ENCODE assay signal across 20 cellular contexts in the genomic region with DNA sequence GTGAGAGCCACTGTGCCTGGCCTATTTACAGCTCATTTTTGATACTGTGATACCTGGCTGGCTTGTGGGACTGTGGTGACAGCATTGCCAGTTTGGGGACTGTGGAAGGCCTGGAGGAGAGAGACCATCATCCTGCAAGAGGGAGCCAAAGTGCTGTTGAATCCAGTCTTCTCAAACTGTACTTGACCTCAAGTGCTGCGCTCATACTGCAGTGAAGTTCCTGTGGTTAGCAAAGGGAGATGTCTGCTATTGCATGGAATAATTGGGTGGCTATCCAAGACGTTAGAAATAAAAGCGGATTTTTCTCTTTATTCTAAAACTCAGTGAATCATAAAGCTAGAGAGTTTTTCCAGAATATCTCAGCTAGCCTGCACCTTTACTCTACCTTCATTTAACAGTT.
DNase-seq lines count a peak whose midpoint lies in the region; ATAC-seq, FAIRE-seq and TF ChIP-seq lines count a peak whose summit lies in the region.
"Had no signal": no experiment of that assay in that cellular context is flagged by ENCODE, and none has a peak within 500 bp of the region (broad histone marks: within the 10 kb centered on the region; RNA-seq: fewer than 3 reads in every experiment).

No MANE protein-coding gene starts in this region.

- H3K4me1 ChIP-seq in cardiac muscle cell (ENCODE audit: low read depth) (peaks cover 10% of the 10 kb centered on the region), suprapubic skin (peaks cover 31% of the 10 kb centered on the region), small intestine (ENCODE audit: control insufficient read depth in 2 of 2, insufficient read depth in 1 of 2, low read depth in 1 of 2, low read length in 1 of 2) (peaks cover 3 to 12% of the 10 kb centered on the region in 2 donors), gastroesophageal sphincter (peaks cover 0 to 20% (median 14%) of the 10 kb centered on the region in 3 donors)

- no peak for ATAC-seq in Right ventricle myocardium inferior
- no peak for ATAC-seq in GM21619 (IDR thresholded peaks at IDR 0.05; ENCODE audit: unreplicated experiment)
- ATAC-seq in gastroesophageal sphincter: no peak
- ATAC-seq: foreskin keratinocyte, SK-N-SH treated with all-trans-retinoic acid at 6 μM for 48 hours had no signal

- TF ChIP-seq EP300 in suprapubic skin (IDR thresholded peaks at IDR 0.05) (no peak), gastroesophageal sphincter (IDR thresholded peaks at IDR 0.05) (no peak)

- TF ChIP-seq CTCF in cardiac muscle cell (IDR thresholded peaks at IDR 0.05; ENCODE audit: low read depth, low read length): no peak
- no peak for TF ChIP-seq CTCF in suprapubic skin (IDR thresholded peaks at IDR 0.05)
- TF ChIP-seq CTCF in gastroesophageal sphincter (IDR thresholded peaks at IDR 0.05): no peak

- TF ChIP-seq POLR2A in suprapubic skin (IDR thresholded peaks at IDR 0.05) (no peak), gastroesophageal sphincter (IDR thresholded peaks at IDR 0.05) (no peak)

- DNase-seq in cardiac muscle cell (ENCODE audit: low read depth in 1 of 2, low spot score in 1 of 2): peak; percentile 13 to 20
- DNase-seq in Right ventricle myocardium inferior (ENCODE audit: missing footprints): no peak
- DNase-seq in LHCN-M2 (ENCODE audit: low read depth): peak; percentile 18
- peak; percentile 39 for DNase-seq in hepatic stellate cell (ENCODE audit: low spot score)
- DNase-seq in suprapubic skin (ENCODE audit: low spot score in 2 of 2): no peak
- no peak for DNase-seq in small intestine
- DNase-seq: activated naive CD4-positive, alpha-beta T cell treated with anti-CD3 and anti-CD28 coated beads, Interleukin-2, amount 50 U/mL, for 16 hours; aorta; effector CD4-positive, alpha-beta T cell; foreskin keratinocyte; hypothalamus; Karpas-422; NCI-H69 had no signal

- H3K4me3 ChIP-seq in cardiac muscle cell (no peak overlapping the region), suprapubic skin (no peak overlapping the region), small intestine (ENCODE audit: low read depth in 1 of 2, low read length in 2 of 2) (no peak overlapping the region), gastroesophageal sphincter (no peak overlapping the region)
- H3K4me3 ChIP-seq: BLaER1 treated with 17β-estradiol and CSF1 and Interleukin-3, amounts not matched to agents 10 nM and 100 nM had no signal

- H3K27ac ChIP-seq in cardiac muscle cell: no peak overlapping the region
- peak overlapping the region; percentile 8 for H3K27ac ChIP-seq in suprapubic skin
- H3K27ac ChIP-seq in small intestine (ENCODE audit: low read depth in 1 of 2, low read length in 1 of 2): no peak overlapping the region
- no peak overlapping the region for H3K27ac ChIP-seq in gastroesophageal sphincter
- H3K27ac ChIP-seq: BLaER1 treated with 17β-estradiol and CSF1 and Interleukin-3, amounts not matched to agents 10 nM and 100 nM; epithelial cell of prostate; foreskin keratinocyte; RWPE1 had no signal

- H3K27me3 ChIP-seq in cardiac muscle cell: no peaks in the 10 kb centered on the region
- H3K27me3 ChIP-seq in suprapubic skin: no peaks in the 10 kb centered on the region
- no peaks in the 10 kb centered on the region for H3K27me3 ChIP-seq in small intestine (ENCODE audit: control insufficient read depth in 2 of 2, insufficient read depth in 2 of 2, low read length in 2 of 2)
- H3K27me3 ChIP-seq in gastroesophageal sphincter: no peaks in the 10 kb centered on the region
- H3K27me3 ChIP-seq: BLaER1 treated with 17β-estradiol and CSF1 and Interleukin-3, amounts not matched to agents 10 nM and 100 nM; foreskin keratinocyte had no signal

- intact Hi-C loops in Right ventricle myocardium inferior (cut with DNase I): loop anchor here (10.0 kb wide), 1 partner anchor 168 kb away; no protein-coding TSS in a partner anchor

- FAIRE-seq in small intestine (lab: Jason Lieb, UNC): no peak
- FAIRE-seq: D721Med had no signal

- no peaks in the 10 kb centered on the region for H3K9me3 ChIP-seq in cardiac muscle cell (ENCODE audit: low read depth)
- H3K9me3 ChIP-seq in suprapubic skin: no peaks in the 10 kb centered on the region
- no peaks in the 10 kb centered on the region for H3K9me3 ChIP-seq in small intestine (ENCODE audit: control insufficient read depth, low read depth)
- H3K9me3 ChIP-seq in gastroesophageal sphincter: no peaks in the 10 kb centered on the region
- H3K9me3 ChIP-seq: BLaER1 treated with 17β-estradiol and CSF1 and Interleukin-3, amounts not matched to agents 10 nM and 100 nM had no signal

- H3K36me3 ChIP-seq in cardiac muscle cell: no peaks in the 10 kb centered on the region
- peaks cover 12% of the 10 kb centered on the region for H3K36me3 ChIP-seq in suprapubic skin
- peaks cover 4% of the 10 kb centered on the region in 2 donors for H3K36me3 ChIP-seq in small intestine (ENCODE audit: control insufficient read depth in 2 of 2, insufficient read depth in 2 of 2, low read length in 2 of 2)
- peaks cover 0 to 29% of the 10 kb centered on the region in 2 donors for H3K36me3 ChIP-seq in gastroesophageal sphincter

- 41% methylated on average over 3 of the region's 3 CpGs for WGBS in suprapubic skin
- 49 to 53% (median 50%) methylated on average over 3 of the region's 3 CpGs for WGBS in small intestine, 3 donors
- 51 to 53% methylated on average over 3 of the region's 3 CpGs for WGBS in gastroesophageal sphincter (ENCODE audit: low coverage in 1 of 2), 2 donors

Comparison
In these comparisons a context has a peak if more than half of its experiments do, and no peak if none do; other contexts are left out.
1. DNase-seq: peak in cardiac muscle cell (2 of 2), LHCN-M2 (single experiment) and hepatic stellate cell (single experiment); none in Right ventricle myocardium inferior (single experiment), suprapubic skin (0 of 2) and small intestine (single experiment).